8 cellular contexts compared by ENCODE assay signal in genomic region chr9:120714088-120714845, GRCh38. TPM values are rescaled to one million over a fixed set of nuclear protein-coding genes. Genes with fewer than 3 reads are reported as not detected.
DNase-seq lines count a peak whose midpoint lies in the region; ATAC-seq, FAIRE-seq and TF ChIP-seq lines count a peak whose summit lies in the region.

TSS of gene MEGF9 (minus strand) at chr9:120714470. CDS start at chr9:120714358, 112 bp downstream.

- H3K36me3 ChIP-seq in kidney (ENCODE audit: control insufficient read depth in 1 of 2, insufficient read depth in 2 of 2, low read length in 2 of 2): no peaks in the 10 kb centered on the region

- peak within 1 kb of the TSS; percentile 62 to 75 for H3K4me3 ChIP-seq in kidney (ENCODE audit: low read length in 2 of 2)

- no peaks in the 10 kb centered on the region for H3K9me3 ChIP-seq in kidney (ENCODE audit: control insufficient read depth in 1 of 2, low read length in 2 of 2)

- H3K27ac ChIP-seq in kidney (ENCODE audit: low read depth in 2 of 2, low read length in 2 of 2): peak within 1 kb of the TSS; percentile 56 to 75

- peak; percentile 93 to 94 for DNase-seq in AML-193 (lab: John Stamatoyannopoulos, UW)
- peak; percentile 87 for DNase-seq in NCI-H446 treated with DMSO at 0.1 percent for 48 hours (lab: John Stamatoyannopoulos, UW)
- DNase-seq in activated CD4-positive, CD25-positive, alpha-beta regulatory T cell treated with anti-CD3 and anti-CD28 coated beads, Interleukin-2, amount 50 U/mL, for 72 hours: peak; percentile 97
- peak; percentile 99 for DNase-seq in cerebellum (ENCODE audit: low spot score)
- peak; percentile 99 for DNase-seq in kidney
- peak; percentile 89 to 93 for DNase-seq in stimulated activated CD4-positive, alpha-beta T cell treated with anti-CD3 and anti-CD28 coated beads, Interleukin-15, amount 100 ng/mL, for 1 hour (ENCODE audit: low read depth in 1 of 2, low spot score in 1 of 2)

- FAIRE-seq in kidney (lab: Jason Lieb, UNC): no peak

- intact Hi-C loops in kidney (cut with DNase I): no loop called here

- peak within 1 kb of the TSS; percentile 73 to 81 for H3K9ac ChIP-seq in kidney (ENCODE audit: low read length in 2 of 2)

- ATAC-seq in HG03378 (IDR thresholded peaks at IDR 0.05; ENCODE audit: unreplicated experiment): peak; percentile 89

- TF ChIP-seq POLR2A in GM19099 (IDR thresholded peaks at IDR 0.05; ENCODE audit: extremely low read depth, insufficient read length, low read depth): peak; percentile 75

- no peak for TF ChIP-seq CTCF in kidney (IDR thresholded peaks at IDR 0.05; ENCODE audit: borderline replicate concordance, extremely low read depth, insufficient read depth)

- peaks cover 3 to 12% of the 10 kb centered on the region in 2 donors for H3K4me1 ChIP-seq in kidney (ENCODE audit: control insufficient read depth in 1 of 2, insufficient read depth in 1 of 2, low read depth in 1 of 2, low read length in 2 of 2)

RNA-seq across cellular contexts. Expression of gene MEGF9, which starts in this region (rescaled TPM):
- 46.2 TPM for total RNA-seq in cerebellum
- total RNA-seq in kidney: 20.4 TPM
- 12.4 TPM for polyA plus RNA-seq in kidney (ENCODE audit: insufficient read depth, low read depth, low replicate concordance)

Comparison
In these comparisons a context has a peak if more than half of its experiments do, and no peak if none do; other contexts are left out.
1. Peak in every context shown above with its lines: DNase-seq, ATAC-seq, H3K4me3 ChIP-seq and H3K27ac ChIP-seq.